Comparison of ENCODE assay signal across 8 cellular contexts in the genomic region with DNA sequence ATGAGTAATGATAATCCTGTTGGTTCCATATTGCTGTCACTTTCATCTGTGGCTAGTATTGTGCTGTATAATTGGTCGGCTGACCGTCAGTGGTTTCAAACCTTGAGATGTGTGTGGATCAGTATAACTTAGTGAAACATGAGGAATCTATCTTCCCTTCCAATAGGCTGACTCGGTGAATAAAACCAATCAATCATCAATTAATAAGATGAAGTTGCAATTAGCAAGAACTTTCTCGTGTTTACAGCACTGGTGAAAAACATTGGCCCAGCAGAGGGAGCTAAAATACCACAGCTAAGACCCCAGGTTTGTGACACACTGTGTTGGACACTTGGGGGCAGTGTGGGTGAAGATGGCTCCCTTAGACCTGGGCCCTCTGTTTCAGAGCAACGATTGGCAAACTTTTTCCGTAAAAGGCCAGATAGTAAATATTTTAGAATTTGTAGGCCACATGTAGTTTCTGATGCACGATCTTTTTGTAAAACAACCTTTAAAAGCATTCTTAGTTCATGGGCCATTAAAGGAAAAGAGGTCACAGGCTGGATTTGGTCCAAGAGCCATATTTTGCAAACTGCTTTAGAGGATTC. TPM values are rescaled to one million over a fixed set of nuclear protein-coding genes. Genes with fewer than 3 reads are reported as not detected.
DNase-seq lines count a peak whose midpoint lies in the region; ATAC-seq, FAIRE-seq and TF ChIP-seq lines count a peak whose summit lies in the region.

No MANE protein-coding gene starts in this region.

- no peak overlapping the region for H3K9ac ChIP-seq in astrocyte (ENCODE audit: low read length)
- no peak overlapping the region for H3K9ac ChIP-seq in smooth muscle cell (ENCODE audit: low read depth)

- H3K4me3 Mint-ChIP-seq in T-helper 2 cell treated with Interferon-gamma antibody and Interleukin-4, amounts not matched to agents 5 μg/mL and 100 μg/mL, for 36 hours, result peak overlapping the region; percentile 32
- H3K4me3 Mint-ChIP-seq in astrocyte (ENCODE audit: unreplicated experiment), result no peak overlapping the region

- no peaks in the 10 kb centered on the region for H3K9me3 Mint-ChIP-seq in T-helper 2 cell treated with Interferon-gamma antibody and Interleukin-4, amounts not matched to agents 5 μg/mL and 100 μg/mL, for 36 hours
- H3K9me3 Mint-ChIP-seq in astrocyte (ENCODE audit: unreplicated experiment), result no peaks in the 10 kb centered on the region

- DNase-seq in NCI-H187 (lab: John Stamatoyannopoulos, UW) (peak; percentile 68 to 76), astrocyte (ENCODE audit: low read depth) (peak; percentile 70), hypothalamus (lab: John Stamatoyannopoulos, UW) (peak in 44 of 51 donors; percentile 6 to 89 (median 59)), smooth muscle cell (lab: John Stamatoyannopoulos, UW; ENCODE audit: unreplicated experiment) (peak; percentile 9)
- DNase-seq in T-helper 2 cell treated with Interferon-gamma antibody and Interleukin-4, amounts not matched to agents 5 μg/mL and 100 μg/mL, for 36 hours (ENCODE audit: low spot score), result peak; percentile 69

- peak overlapping the region; percentile 52 for H3K4me2 ChIP-seq in astrocyte (ENCODE audit: low read length)
- H3K4me2 ChIP-seq in smooth muscle cell, result peak overlapping the region; percentile 18

- no peaks in the 10 kb centered on the region for H3K79me2 ChIP-seq in astrocyte (ENCODE audit: insufficient read depth, low read length)
- H3K79me2 ChIP-seq in smooth muscle cell (ENCODE audit: low read depth), result no peaks in the 10 kb centered on the region

- TF ChIP-seq CTCF in 22Rv1 (IDR thresholded peaks at IDR 0.05) (peak; percentile 100), astrocyte (IDR thresholded peaks at IDR 0.05; ENCODE audit: insufficient read depth, low read depth, low read length) (peak; percentile 100), smooth muscle cell (IDR thresholded peaks at IDR 0.05; ENCODE audit: borderline replicate concordance, insufficient read depth, poor library complexity, severe bottlenecking) (peak; percentile 94)

- peaks cover 15% of the 10 kb centered on the region for H3K4me1 Mint-ChIP-seq in T-helper 2 cell treated with Interferon-gamma antibody and Interleukin-4, amounts not matched to agents 5 μg/mL and 100 μg/mL, for 36 hours (ENCODE audit: low read depth)
- H3K4me1 Mint-ChIP-seq in astrocyte (ENCODE audit: low read depth, unreplicated experiment), result no peaks in the 10 kb centered on the region

- WGBS in smooth muscle cell (ENCODE audit: low lambda C conversion rate), result 5% methylated on average over 7 of the region's 7 CpGs

- H3K27me3 ChIP-seq in astrocyte (ENCODE audit: insufficient read depth, low read length) (peaks cover 4% of the 10 kb centered on the region), smooth muscle cell (ENCODE audit: low read depth) (peaks cover 5% of the 10 kb centered on the region)

- no peaks in the 10 kb centered on the region for H3K36me3 Mint-ChIP-seq in T-helper 2 cell treated with Interferon-gamma antibody and Interleukin-4, amounts not matched to agents 5 μg/mL and 100 μg/mL, for 36 hours (ENCODE audit: low read depth)
- H3K36me3 Mint-ChIP-seq in astrocyte (ENCODE audit: low read depth, unreplicated experiment), result peaks cover 2% of the 10 kb centered on the region

- H3K27ac ChIP-seq in 22Rv1 (no peak overlapping the region), astrocyte (ENCODE audit: low read depth, low read length) (no peak overlapping the region), smooth muscle cell (ENCODE audit: low read depth) (no peak overlapping the region)

- H2AFZ ChIP-seq in astrocyte (ENCODE audit: low read depth, low read length) (no peak overlapping the region), smooth muscle cell (ENCODE audit: low read depth) (peak overlapping the region; percentile 21)

- no peak overlapping the region for H3K27ac Mint-ChIP-seq in T-helper 2 cell treated with Interferon-gamma antibody and Interleukin-4, amounts not matched to agents 5 μg/mL and 100 μg/mL, for 36 hours
- no peak overlapping the region for H3K27ac Mint-ChIP-seq in astrocyte (ENCODE audit: unreplicated experiment)

- H3K36me3 ChIP-seq in astrocyte (ENCODE audit: insufficient read depth, low read length), result no peaks in the 10 kb centered on the region
- H3K36me3 ChIP-seq in smooth muscle cell (ENCODE audit: low read depth), result no peaks in the 10 kb centered on the region

- H3F3A ChIP-seq in smooth muscle cell (ENCODE audit: low read depth), result no peaks in the 10 kb centered on the region

- H3K9me3 ChIP-seq in astrocyte (ENCODE audit: insufficient read depth, low read depth, low read length), result no peaks in the 10 kb centered on the region
- H3K9me3 ChIP-seq in smooth muscle cell (replicated peaks; ENCODE audit: low read depth), result no peaks in the 10 kb centered on the region

- H3K27me3 Mint-ChIP-seq in T-helper 2 cell treated with Interferon-gamma antibody and Interleukin-4, amounts not matched to agents 5 μg/mL and 100 μg/mL, for 36 hours (ENCODE audit: low read depth), result peaks cover 7% of the 10 kb centered on the region
- H3K27me3 Mint-ChIP-seq in astrocyte (ENCODE audit: low read depth, unreplicated experiment), result peaks cover 10% of the 10 kb centered on the region

- FAIRE-seq in astrocyte (lab: Jason Lieb, UNC), result peak; percentile 98

- H3K4me3 ChIP-seq in astrocyte (ENCODE audit: insufficient read depth, low read depth, low read length) (no peak overlapping the region), smooth muscle cell (no peak overlapping the region)

- H3K4me1 ChIP-seq in astrocyte (ENCODE audit: insufficient read depth, low read length), result peaks cover 16% of the 10 kb centered on the region
- no peaks in the 10 kb centered on the region for H3K4me1 ChIP-seq in smooth muscle cell (ENCODE audit: low read depth)

- peak; percentile 98 for ATAC-seq in GM18498 (IDR thresholded peaks at IDR 0.05; ENCODE audit: unreplicated experiment)
- ATAC-seq in HG02938 (IDR thresholded peaks at IDR 0.05; ENCODE audit: unreplicated experiment), result peak; percentile 99

- H4K20me1 ChIP-seq in astrocyte (ENCODE audit: insufficient read depth, low read length), result no peaks in the 10 kb centered on the region
- no peaks in the 10 kb centered on the region for H4K20me1 ChIP-seq in smooth muscle cell (ENCODE audit: low read depth)

RNA-seq across cellular contexts. Expression of a gene that starts 47.8 kb away (rescaled TPM):
- not detected in 2 replicates for total RNA-seq in astrocyte
- not detected in 2 replicates for total RNA-seq in smooth muscle cell
- not detected in 2 replicates for polyA plus RNA-seq in smooth muscle cell

Comparison
In these comparisons a context has a peak if more than half of its experiments do, and no peak if none do; other contexts are left out.
1. DNase-seq: peak in every context shown above with its lines; median percentile 72 in NCI-H187; 70 in astrocyte; 69 in T-helper 2 cell treated with Interferon-gamma antibody and Interleukin-4, amounts not matched to agents 5 μg/mL and 100 μg/mL, for 36 hours; 59 in hypothalamus; 9 in smooth muscle cell.